Comparison of ENCODE assay signal across 1 cellular context in genomic region chr22:39115570-39115969, GRCh38.
TF ChIP-seq lines count a peak whose summit lies in the region.

No MANE protein-coding gene starts in this region.

TF ChIP-seq in GM23338, 12 proteins besides CTCF, POLR2A, EP300 and RAD21:
- no peak for TF ChIP-seq STAT1 (IDR thresholded peaks at IDR 0.05; ENCODE audit: unreplicated experiment)
- TF ChIP-seq ZNF462 (CRISPR knock-in tag; IDR thresholded peaks at IDR 0.05), result no peak
